Comparison of ENCODE assay signal across 9 cellular contexts in the genomic region with DNA sequence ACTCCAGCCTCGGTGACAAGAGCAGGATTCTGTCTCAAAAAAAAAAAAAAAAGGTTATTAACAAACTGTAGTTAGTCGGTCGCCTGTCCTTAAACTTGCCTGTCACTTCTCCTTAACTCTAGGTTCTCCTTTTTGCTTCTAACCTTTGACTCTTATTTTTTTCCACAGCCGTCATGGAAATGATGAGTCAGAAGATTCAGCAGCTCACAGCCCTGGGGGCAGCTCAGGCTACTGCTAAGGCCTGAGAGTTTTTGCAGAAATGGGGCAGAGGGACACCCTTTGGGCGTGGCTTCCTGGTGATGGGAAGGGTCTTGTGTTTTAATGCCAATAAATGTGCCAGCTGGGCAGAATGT. TPM values are rescaled to one million over a fixed set of nuclear protein-coding genes. Genes with fewer than 3 reads are reported as not detected.
A peak's percentile ranks its signal among the peaks of the same experiment; 100 is the strongest.
DNase-seq lines count a peak whose midpoint lies in the region; ATAC-seq, FAIRE-seq and TF ChIP-seq lines count a peak whose summit lies in the region.
"Had no signal": no experiment of that assay in that cellular context is flagged by ENCODE, and none has a peak within 500 bp of the region (broad histone marks: within the 10 kb centered on the region; RNA-seq: fewer than 3 reads in every experiment).

No MANE protein-coding gene starts in this region.

- no TSS peak for BruUV-seq in endothelial cell of umbilical vein (replicated peaks; lab: Mats Ljungman, UMichigan)

- H3K4me1 Mint-ChIP-seq in natural killer cell treated with Interleukin-12 subunit alpha and Interleukin-12 subunit beta and Interleukin-15 and Interleukin-18, amount 100 ng/mL, for 72 hours (ENCODE audit: low read depth in 2 of 2), result peaks cover 61 to 71% of the 10 kb centered on the region in 2 donors

- TF ChIP-seq RAD21 in A549 (conservative IDR thresholded peaks at IDR 0.05 in 1 of 2, IDR thresholded peaks at IDR 0.05 in 1 of 2), result no peak

- DNase-seq in A549 (ENCODE audit: low read depth in 1 of 2, low spot score in 1 of 2) (peak; percentile 58 to 67), HPDE6-E6E7 (ENCODE audit: extremely low spot score) (peak; percentile 49), endothelial cell of umbilical vein (ENCODE audit: low read depth, low spot score) (peak; percentile 72)
- no peak for DNase-seq in natural killer cell treated with Interleukin-12 subunit alpha and Interleukin-12 subunit beta and Interleukin-15 and Interleukin-18, amount 100 ng/mL, for 72 hours (ENCODE audit: low spot score)

- H2AFZ ChIP-seq in endothelial cell of umbilical vein (ENCODE audit: low read depth, low read length), result no peak overlapping the region

- WGBS in A549 (ENCODE audit: missing lambda C conversion rate), result 36% methylated on average over 5 of the region's 5 CpGs

- H3K9me1 ChIP-seq in endothelial cell of umbilical vein (replicated peaks; ENCODE audit: control insufficient read depth, extremely low read depth, insufficient read depth, low read length), result no peaks in the 10 kb centered on the region

- no peaks in the 10 kb centered on the region for H3K9me3 Mint-ChIP-seq in natural killer cell treated with Interleukin-12 subunit alpha and Interleukin-12 subunit beta and Interleukin-15 and Interleukin-18, amount 100 ng/mL, for 72 hours

- TF ChIP-seq POLR2A in A549 (IDR thresholded peaks at IDR 0.05; ENCODE audit: low read length) (no peak), endothelial cell of umbilical vein (IDR thresholded peaks at IDR 0.05; ENCODE audit: low read depth, low read length) (no peak)

- peak overlapping the region; percentile 98 for H3K4me2 ChIP-seq in A549
- peak overlapping the region; percentile 29 for H3K4me2 ChIP-seq in endothelial cell of umbilical vein (ENCODE audit: insufficient read depth, low read length)

- no peak for TF ChIP-seq CTCF in A549 (IDR thresholded peaks at IDR 0.05)
- TF ChIP-seq CTCF in VCaP (conservative IDR thresholded peaks at IDR 0.05), result no peak
- TF ChIP-seq CTCF in endothelial cell of umbilical vein (IDR thresholded peaks at IDR 0.05; ENCODE audit: extremely low read depth in 1 of 2, insufficient read depth in 1 of 2, low read depth in 1 of 2, low read length in 2 of 2), result no peak

- dilution Hi-C loops in endothelial cell of umbilical vein (cut with MboI; ENCODE audit: extremely low pct_ligation_motif_present, low sequenced_read_pairs), result no loop called here

- H3K36me3 Mint-ChIP-seq in natural killer cell treated with Interleukin-12 subunit alpha and Interleukin-12 subunit beta and Interleukin-15 and Interleukin-18, amount 100 ng/mL, for 72 hours, result peaks cover 33% of the 10 kb centered on the region

- H3K27ac Mint-ChIP-seq in natural killer cell treated with Interleukin-12 subunit alpha and Interleukin-12 subunit beta and Interleukin-15 and Interleukin-18, amount 100 ng/mL, for 72 hours, result peak overlapping the region; percentile 86 to 87

- H3K4me1 ChIP-seq in A549 (peaks cover 53% of the 10 kb centered on the region), endothelial cell of umbilical vein (ENCODE audit: control insufficient read depth, extremely low read depth, insufficient read depth, low read length) (peaks cover 35% of the 10 kb centered on the region)

- no peaks in the 10 kb centered on the region for H4K20me1 ChIP-seq in endothelial cell of umbilical vein (replicated peaks; ENCODE audit: control insufficient read depth, extremely low read depth, insufficient read depth, low read length)

- H3K9me3 ChIP-seq in A549 (no peaks in the 10 kb centered on the region), endothelial cell of umbilical vein (replicated peaks; ENCODE audit: control insufficient read depth, insufficient read depth, low read length) (no peaks in the 10 kb centered on the region)

- no peak for TF ChIP-seq EP300 in A549 (IDR thresholded peaks at IDR 0.05)

- CTCF ChIA-PET in A549 (lab: Yijun Ruan, JAX), result interaction anchor here (0.6 to 28.2 kb wide), 8 partner anchors 10 to 122 kb away, joined by 3 to 1046 read pairs (median 4); partner anchors contain the start of genes AAAS and ITGB7
- CTCF ChIA-PET in endothelial cell of umbilical vein (lab: Charles Lee), result interaction anchor here (0.8 to 5.1 kb wide), 9 partner anchors 11 to 209 kb away, joined by 3 to 49 read pairs (median 5); partner anchors contain the start of gene AAAS

- ATAC-seq in A549 (peak; percentile 19 to 22; a peak in 5 of 6 replicates), GM18498 (IDR thresholded peaks at IDR 0.05; ENCODE audit: unreplicated experiment) (no peak), HG03280 (IDR thresholded peaks at IDR 0.05; ENCODE audit: unreplicated experiment) (no peak), GM18858 (IDR thresholded peaks at IDR 0.05; ENCODE audit: unreplicated experiment) (no peak)
- ATAC-seq in natural killer cell treated with Interleukin-12 subunit alpha and Interleukin-12 subunit beta and Interleukin-15 and Interleukin-18, amount 100 ng/mL, for 72 hours, result no peak

- POLR2A ChIA-PET in A549 (lab: Yijun Ruan, JAX) (interaction anchor here (0.7 to 1.9 kb wide), 11 partner anchors 9 to 220 kb away, joined by 3 to 18 read pairs (median 4); partner anchors contain the start of genes AAAS, CSAD, SPRYD3 and TARBP2), endothelial cell of umbilical vein (lab: Charles Lee) (interaction anchor here (0.7 kb wide), 1 partner anchor 58 kb away, joined by 5 read pairs; no protein-coding TSS in a partner anchor)

- H3K27me3 ChIP-seq in endothelial cell of umbilical vein (ENCODE audit: control insufficient read depth in 2 of 2, insufficient read depth in 2 of 2, low read length in 2 of 2), result no peaks in the 10 kb centered on the region

- H3K36me3 ChIP-seq in endothelial cell of umbilical vein (ENCODE audit: control insufficient read depth in 2 of 2, extremely low read depth in 1 of 2, insufficient read depth in 2 of 2, low read length in 2 of 2), result peaks cover 3 to 12% of the 10 kb centered on the region in 2 experiments

- FAIRE-seq in A549 (lab: Jason Lieb, UNC), result no peak
- no peak for FAIRE-seq in endothelial cell of umbilical vein (lab: Jason Lieb, UNC)

- peak overlapping the region; percentile 98 for H3K4me3 Mint-ChIP-seq in natural killer cell treated with Interleukin-12 subunit alpha and Interleukin-12 subunit beta and Interleukin-15 and Interleukin-18, amount 100 ng/mL, for 72 hours

- intact Hi-C loops in endothelial cell of umbilical vein (cut with micrococcal nuclease), result loop anchor here (1.0 kb wide), 1 partner anchor 22 kb away; the partner anchor contains the start of gene AAAS

- H3K27ac ChIP-seq in A549 (peak overlapping the region; percentile 85 to 92), VCaP (peak overlapping the region; percentile 86), endothelial cell of umbilical vein (ENCODE audit: insufficient read depth, low read depth, low read length) (peak overlapping the region; percentile 42)

- no peaks in the 10 kb centered on the region for H3K27me3 Mint-ChIP-seq in natural killer cell treated with Interleukin-12 subunit alpha and Interleukin-12 subunit beta and Interleukin-15 and Interleukin-18, amount 100 ng/mL, for 72 hours

- no peak overlapping the region for H3K9ac ChIP-seq in endothelial cell of umbilical vein (replicated peaks; ENCODE audit: extremely low read depth, insufficient read depth, low read length)

- H3K79me2 ChIP-seq in endothelial cell of umbilical vein (ENCODE audit: control insufficient read depth, insufficient read depth, low read length), result peaks cover 32% of the 10 kb centered on the region

- peak overlapping the region; percentile 90 for H3K4me3 ChIP-seq in A549
- peak overlapping the region in 2 of 3 experiments; percentile 57 to 65 for H3K4me3 ChIP-seq in endothelial cell of umbilical vein (replicated peaks in 1 of 3; ENCODE audit: insufficient read depth in 1 of 3, low read depth in 1 of 3, low read length in 3 of 3)

RNA-seq across cellular contexts. Expression of gene MYG1, which starts 0.4 kb away (rescaled TPM):
- polyA plus RNA-seq in A549 (2011; rRNA removed) (75.2 and 80.9 TPM in 2 replicates), A549 (2017; fragmentation: RNase III; extraction: RNeasy Plus Mini Kit Qiagen cat#74134 plus additional on column Dnase treatment) (55.9 to 60.9 TPM (median 58.9 TPM) in 3 replicates), endothelial cell of umbilical vein (65.5 and 65.9 TPM in 2 replicates)
- polyA plus RNA-seq in A549 (2012; cell fraction: cytosol; rRNA removed), result 119 and 127 TPM in 2 replicates
- polyA plus RNA-seq in A549 (2012; cell fraction: nucleus; rRNA removed), result 112 and 120 TPM in 2 replicates
- 70.3 and 92.5 TPM in 2 replicates for polyA minus RNA-seq in A549 (2011; rRNA and poly(A)+ RNA removed)
- total RNA-seq in endothelial cell of umbilical vein, result 61.1 and 65.8 TPM in 2 replicates
- 60.4 and 62.2 TPM in 2 replicates for polyA plus RNA-seq in endothelial cell of umbilical vein (2011; cell fraction: cytosol; rRNA removed)
- polyA plus RNA-seq in endothelial cell of umbilical vein (2011; cell fraction: nucleus; rRNA removed), result 41.2 and 42.1 TPM in 2 replicates
- 47.2 and 56.8 TPM in 2 replicates for polyA plus RNA-seq in endothelial cell of umbilical vein (2012)
- 34.9 and 42.2 TPM in 2 replicates for polyA minus RNA-seq in endothelial cell of umbilical vein
- polyA minus RNA-seq in endothelial cell of umbilical vein (2011; cell fraction: cytosol; rRNA and poly(A)+ RNA removed), result 67.1 TPM
- 9.1 and 10.0 TPM in 2 replicates for polyA minus RNA-seq in endothelial cell of umbilical vein (2011; cell fraction: nucleus; rRNA and poly(A)+ RNA removed)
- total RNA-seq in natural killer cell treated with Interleukin-12 subunit alpha and Interleukin-12 subunit beta and Interleukin-15 and Interleukin-18, amount 100 ng/mL, for 72 hours, result 10 to 100 TPM; 55.8 to 72.9 TPM

RNA-seq across cellular contexts. Expression of gene PFDN5, which starts 3.7 kb away (rescaled TPM):
- polyA plus RNA-seq in A549 (2011; rRNA removed) (729 and 848 TPM in 2 replicates), A549 (2017; fragmentation: RNase III; extraction: RNeasy Plus Mini Kit Qiagen cat#74134 plus additional on column Dnase treatment) (685 to 736 TPM (median 704 TPM) in 3 replicates), endothelial cell of umbilical vein (665 and 745 TPM in 2 replicates)
- 784 and 933 TPM in 2 replicates for polyA plus RNA-seq in A549 (2012; cell fraction: cytosol; rRNA removed)
- 344 and 565 TPM in 2 replicates for polyA plus RNA-seq in A549 (2012; cell fraction: nucleus; rRNA removed)
- 135 and 177 TPM in 2 replicates for polyA minus RNA-seq in A549 (2011; rRNA and poly(A)+ RNA removed)
- total RNA-seq in endothelial cell of umbilical vein, result 286 and 301 TPM in 2 replicates
- polyA plus RNA-seq in endothelial cell of umbilical vein (2011; cell fraction: cytosol; rRNA removed), result 965 and 972 TPM in 2 replicates
- 821 and 880 TPM in 2 replicates for polyA plus RNA-seq in endothelial cell of umbilical vein (2011; cell fraction: nucleus; rRNA removed)
- polyA plus RNA-seq in endothelial cell of umbilical vein (2012), result 559 and 618 TPM in 2 replicates
- polyA minus RNA-seq in endothelial cell of umbilical vein, result 123 and 203 TPM in 2 replicates
- 96.5 TPM for polyA minus RNA-seq in endothelial cell of umbilical vein (2011; cell fraction: cytosol; rRNA and poly(A)+ RNA removed)
- polyA minus RNA-seq in endothelial cell of umbilical vein (2011; cell fraction: nucleus; rRNA and poly(A)+ RNA removed), result 80.4 and 104 TPM in 2 replicates
- total RNA-seq in natural killer cell treated with Interleukin-12 subunit alpha and Interleukin-12 subunit beta and Interleukin-15 and Interleukin-18, amount 100 ng/mL, for 72 hours, result 100 to 1,000 TPM; 199 to 233 TPM

RNA-seq across cellular contexts. Expression of gene AAAS, which starts 22.3 kb away (rescaled TPM):
- 82.6 and 104 TPM in 2 replicates for polyA plus RNA-seq in A549 (2011; rRNA removed)
- 98.3 and 108 TPM in 2 replicates for polyA plus RNA-seq in A549 (2012; cell fraction: cytosol; rRNA removed)
- polyA plus RNA-seq in A549 (2012; cell fraction: nucleus; rRNA removed), result 244 and 280 TPM in 2 replicates
- 61.5 to 64.9 TPM (median 64.1 TPM) in 3 replicates for polyA plus RNA-seq in A549 (2017; fragmentation: RNase III; extraction: RNeasy Plus Mini Kit Qiagen cat#74134 plus additional on column Dnase treatment)
- 136 and 153 TPM in 2 replicates for polyA minus RNA-seq in A549 (2011; rRNA and poly(A)+ RNA removed)
- total RNA-seq in endothelial cell of umbilical vein, result 57.8 and 60.0 TPM in 2 replicates
- 83.1 and 86.0 TPM in 2 replicates for polyA plus RNA-seq in endothelial cell of umbilical vein
- polyA plus RNA-seq in endothelial cell of umbilical vein (2011; cell fraction: cytosol; rRNA removed), result 52.7 and 61.4 TPM in 2 replicates
- polyA plus RNA-seq in endothelial cell of umbilical vein (2011; cell fraction: nucleus; rRNA removed), result 183 and 200 TPM in 2 replicates
- polyA plus RNA-seq in endothelial cell of umbilical vein (2012), result 50.4 and 56.6 TPM in 2 replicates
- 67.7 and 70.4 TPM in 2 replicates for polyA minus RNA-seq in endothelial cell of umbilical vein
- polyA minus RNA-seq in endothelial cell of umbilical vein (2011; cell fraction: cytosol; rRNA and poly(A)+ RNA removed), result 82.0 TPM
- 37.3 and 47.9 TPM in 2 replicates for polyA minus RNA-seq in endothelial cell of umbilical vein (2011; cell fraction: nucleus; rRNA and poly(A)+ RNA removed)
- total RNA-seq in natural killer cell treated with Interleukin-12 subunit alpha and Interleukin-12 subunit beta and Interleukin-15 and Interleukin-18, amount 100 ng/mL, for 72 hours, result 10 to 100 TPM; 56.7 to 96.2 TPM

RNA-seq across cellular contexts. Expression of gene ESPL1, which starts 31.0 kb away (rescaled TPM):
- polyA plus RNA-seq in A549 (2011; rRNA removed) (10.0 and 11.8 TPM in 2 replicates), A549 (2017; fragmentation: RNase III; extraction: RNeasy Plus Mini Kit Qiagen cat#74134 plus additional on column Dnase treatment) (15.2 to 16.5 TPM (median 15.5 TPM) in 3 replicates), endothelial cell of umbilical vein (16.2 and 18.8 TPM in 2 replicates)
- polyA plus RNA-seq in A549 (2012; cell fraction: cytosol; rRNA removed), result 22.4 and 27.6 TPM in 2 replicates
- 121 and 130 TPM in 2 replicates for polyA plus RNA-seq in A549 (2012; cell fraction: nucleus; rRNA removed)
- 21.4 and 25.6 TPM in 2 replicates for polyA minus RNA-seq in A549 (2011; rRNA and poly(A)+ RNA removed)
- 39.3 and 42.7 TPM in 2 replicates for total RNA-seq in endothelial cell of umbilical vein
- 10.3 and 10.6 TPM in 2 replicates for polyA plus RNA-seq in endothelial cell of umbilical vein (2011; cell fraction: cytosol; rRNA removed)
- polyA plus RNA-seq in endothelial cell of umbilical vein (2011; cell fraction: nucleus; rRNA removed), result 66.8 and 72.5 TPM in 2 replicates
- 5.8 and 10.4 TPM in 2 replicates for polyA plus RNA-seq in endothelial cell of umbilical vein (2012)
- 20.5 and 30.2 TPM in 2 replicates for polyA minus RNA-seq in endothelial cell of umbilical vein
- polyA minus RNA-seq in endothelial cell of umbilical vein (2011; cell fraction: cytosol; rRNA and poly(A)+ RNA removed), result 16.7 TPM
- polyA minus RNA-seq in endothelial cell of umbilical vein (2011; cell fraction: nucleus; rRNA and poly(A)+ RNA removed), result 19.9 and 31.0 TPM in 2 replicates
- total RNA-seq in natural killer cell treated with Interleukin-12 subunit alpha and Interleukin-12 subunit beta and Interleukin-15 and Interleukin-18, amount 100 ng/mL, for 72 hours, result 100 to 1,000 TPM in 1 of 2 donors, 10 to 100 TPM in 1; 35.2 to 127 TPM

RNA-seq across cellular contexts. Expression of gene SP7, which starts 37.1 kb away (rescaled TPM):
- polyA plus RNA-seq in A549 (2011; rRNA removed) (0.05 TPM in 1 of 2 replicates, not detected in the other), A549 (2017; fragmentation: RNase III; extraction: RNeasy Plus Mini Kit Qiagen cat#74134 plus additional on column Dnase treatment) (0.03 to 0.06 TPM in 2 of 3 replicates, not detected in the other), endothelial cell of umbilical vein (not detected in 2 replicates)
- polyA plus RNA-seq in A549 (2012; cell fraction: cytosol; rRNA removed), result 0.01 and 0.04 TPM in 2 replicates
- polyA plus RNA-seq in A549 (2012; cell fraction: nucleus; rRNA removed), result 0.09 and 0.12 TPM in 2 replicates
- polyA minus RNA-seq in A549 (2011; rRNA and poly(A)+ RNA removed), result 0.17 TPM in 1 of 2 replicates, not detected in the other
- total RNA-seq in endothelial cell of umbilical vein, result not detected in 2 replicates
- polyA plus RNA-seq in endothelial cell of umbilical vein (2011; cell fraction: cytosol; rRNA removed), result not detected in 2 replicates
- not detected in 2 replicates for polyA plus RNA-seq in endothelial cell of umbilical vein (2011; cell fraction: nucleus; rRNA removed)
- polyA plus RNA-seq in endothelial cell of umbilical vein (2012), result not detected in 2 replicates
- polyA minus RNA-seq in endothelial cell of umbilical vein, result not detected in 2 replicates
- polyA minus RNA-seq in endothelial cell of umbilical vein (2011; cell fraction: cytosol; rRNA and poly(A)+ RNA removed), result not detected
- not detected in 2 replicates for polyA minus RNA-seq in endothelial cell of umbilical vein (2011; cell fraction: nucleus; rRNA and poly(A)+ RNA removed)
- total RNA-seq in natural killer cell treated with Interleukin-12 subunit alpha and Interleukin-12 subunit beta and Interleukin-15 and Interleukin-18, amount 100 ng/mL, for 72 hours, result not detected
- total RNA-seq: lower leg skin had no signal

Comparison
In these comparisons a context has a peak if more than half of its experiments do, and no peak if none do; other contexts are left out.
1. ATAC-seq: peak in A549 (2 of 2); none in natural killer cell treated with Interleukin-12 subunit alpha and Interleukin-12 subunit beta and Interleukin-15 and Interleukin-18, amount 100 ng/mL, for 72 hours (0 of 2), GM18498 (single experiment), HG03280 (single experiment) and GM18858 (single experiment).
2. Peak in every context shown above with its lines, with median percentiles within 50 percentile points of each other: H3K27ac ChIP-seq.